ENCODE assay signal across 16 cellular contexts in genomic region chr4:125772680-125773079, GRCh38.
"Had no signal": no experiment of that assay in that cellular context is flagged by ENCODE, and none has a peak within 500 bp of the region (broad histone marks: within the 10 kb centered on the region; RNA-seq: fewer than 3 reads in every experiment).

No MANE protein-coding gene starts in this region.

- H3K4me1 Mint-ChIP-seq: activated naive CD4-positive, alpha-beta T cell treated with anti-CD3 and anti-CD28 coated beads, Interleukin-2, amount 10 ng/mL, durations not matched to agents 7 days and 5 days; immature natural killer cell; natural killer cell; stimulated activated memory B cell treated with anti-CD40 and anti-IgM and Interleukin-4, amounts not matched to agents 10 μg/mL and 1 μg/mL and 100 μg/mL, for 72 hours had no signal

- H3K27me3 Mint-ChIP-seq: activated naive CD4-positive, alpha-beta T cell treated with anti-CD3 and anti-CD28 coated beads, Interleukin-2, amount 10 ng/mL, durations not matched to agents 7 days and 5 days; stimulated activated memory B cell treated with anti-CD40 and anti-IgM and Interleukin-4, amounts not matched to agents 10 μg/mL and 1 μg/mL and 100 μg/mL, for 72 hours had no signal

- H3K27ac Mint-ChIP-seq: activated naive CD4-positive, alpha-beta T cell treated with anti-CD3 and anti-CD28 coated beads, Interleukin-2, amount 10 ng/mL, durations not matched to agents 7 days and 5 days; endodermal cell; immature natural killer cell; natural killer cell; stimulated activated memory B cell treated with anti-CD40 and anti-IgM and Interleukin-4, amounts not matched to agents 10 μg/mL and 1 μg/mL and 100 μg/mL, for 72 hours had no signal

- H3K9me3 Mint-ChIP-seq: natural killer cell had no signal

- DNase-seq: activated CD4-positive, alpha-beta T cell treated with anti-CD3 and anti-CD28 coated beads for 1 hour; activated CD4-positive, alpha-beta T cell treated with anti-CD3 and anti-CD28 coated beads, Interleukin-2, amount 50 U/mL, for 48 hours; activated naive CD4-positive, alpha-beta T cell treated with anti-CD3 and anti-CD28 coated beads, Interleukin-2, amount 10 ng/mL, durations not matched to agents 7 days and 5 days; dorsolateral prefrontal cortex; endodermal cell; heart left ventricle; immature natural killer cell; mesendoderm; natural killer cell; stimulated activated CD4-positive, alpha-beta T cell treated with anti-CD3 and anti-CD28 coated beads, Interleukin-2, amount 100 ng/mL, for 48 hours; thyroid gland had no signal

- ATAC-seq: heart left ventricle; natural killer cell; stimulated activated memory B cell treated with anti-CD40 and anti-IgM and Interleukin-4, amounts not matched to agents 10 μg/mL and 1 μg/mL and 100 μg/mL, for 72 hours had no signal

- H3K36me3 Mint-ChIP-seq: activated naive CD4-positive, alpha-beta T cell treated with anti-CD3 and anti-CD28 coated beads, Interleukin-2, amount 10 ng/mL, durations not matched to agents 7 days and 5 days; immature natural killer cell; natural killer cell; stimulated activated memory B cell treated with anti-CD40 and anti-IgM and Interleukin-4, amounts not matched to agents 10 μg/mL and 1 μg/mL and 100 μg/mL, for 72 hours had no signal

- H3K4me3 Mint-ChIP-seq: activated naive CD4-positive, alpha-beta T cell treated with anti-CD3 and anti-CD28 coated beads, Interleukin-2, amount 10 ng/mL, durations not matched to agents 7 days and 5 days; endodermal cell; immature natural killer cell; natural killer cell; stimulated activated memory B cell treated with anti-CD40 and anti-IgM and Interleukin-4, amounts not matched to agents 10 μg/mL and 1 μg/mL and 100 μg/mL, for 72 hours had no signal

- FAIRE-seq: astrocyte, bronchial epithelial cell, frontal cortex, urothelium cell line had no signal
